In the genomic region with DNA sequence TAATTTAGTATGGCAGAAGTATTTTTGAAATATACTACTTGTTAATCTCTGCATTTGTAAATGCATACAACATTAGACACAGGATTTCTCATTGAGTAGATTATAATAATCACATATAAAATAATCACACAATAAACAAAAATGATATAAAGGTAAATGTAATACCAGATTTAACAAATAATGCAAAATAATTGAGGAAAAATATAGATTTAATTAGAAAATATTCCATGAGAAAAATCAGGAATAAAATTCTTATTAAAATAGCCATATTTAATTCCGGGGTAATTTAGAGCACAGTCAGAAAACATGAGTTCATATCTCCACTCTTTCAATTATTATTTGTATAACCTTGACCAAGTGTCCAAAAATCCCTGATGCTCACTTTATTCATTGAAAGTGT, we compare ENCODE assay signal across 26 cellular contexts.
"Had no signal": no experiment of that assay in that cellular context is flagged by ENCODE, and none has a peak within 500 bp of the region (broad histone marks: within the 10 kb centered on the region; RNA-seq: fewer than 3 reads in every experiment).

No MANE protein-coding gene starts in this region.

- H3K9me3 ChIP-seq: right lobe of liver, thyroid gland, upper lobe of left lung, vagina had no signal

- H3K4me1 ChIP-seq: right lobe of liver, thyroid gland, upper lobe of left lung, vagina had no signal

- H3K27ac ChIP-seq: foreskin keratinocyte, right lobe of liver, thyroid gland, upper lobe of left lung, vagina had no signal

- DNase-seq: activated CD4-positive, alpha-beta T cell treated with anti-CD3 and anti-CD28 coated beads for 36 hours; activated CD4-positive, CD25-positive, alpha-beta regulatory T cell; activated CD8-positive, alpha-beta memory T cell treated with anti-CD3 and anti-CD28 coated beads, Interleukin-2, amount 10 ng/mL, durations not matched to agents 7 days and 5 days; activated CD8-positive, alpha-beta T cell treated with anti-CD3 and anti-CD28 coated beads, Interleukin-2, amount 10 ng/mL, durations not matched to agents 7 days and 5 days; activated naive CD4-positive, alpha-beta T cell treated with Interleukin-2 at 50 U/mL for 16 hours; activated T-cell treated with anti-CD3 and anti-CD28 coated beads, Interleukin-2, amount 50 U/mL, for 48 hours; anterior cingulate cortex; cortex of kidney; islet precursor cell; left cardiac atrium; naive thymus-derived CD8-positive, alpha-beta T cell; nucleus accumbens; right lobe of liver; stimulated activated CD4-positive, alpha-beta T cell treated with anti-CD3 and anti-CD28 coated beads, Interleukin-1b, Interleukin-23, amount 100 ng/mL, for 48 hours; stimulated activated CD4-positive, alpha-beta T cell treated with anti-CD3 and anti-CD28 coated beads, Interleukin-4, amount 100 ng/mL, for 4 hours; stimulated activated CD8-positive, alpha-beta memory T cell treated with anti-CD3 and anti-CD28 coated beads, Interleukin-4, amount 100 ng/mL, for 48 hours; stimulated activated naive CD8-positive, alpha-beta T cell treated with anti-CD3 and anti-CD28 coated beads, Interleukin-15, amount 100 ng/mL, for 72 hours; substantia nigra; T-helper 1 cell; thyroid gland; upper lobe of left lung had no signal

- H3K4me3 ChIP-seq: right lobe of liver, skin epidermis, thyroid gland, upper lobe of left lung, vagina had no signal

- H3K27me3 ChIP-seq: foreskin keratinocyte, right lobe of liver, thyroid gland, upper lobe of left lung, vagina had no signal

- H3K36me3 ChIP-seq: right lobe of liver, thyroid gland, upper lobe of left lung, vagina had no signal

- ATAC-seq: activated CD4-positive, alpha-beta T cell treated with anti-CD3 and anti-CD28 coated beads for 36 hours; activated CD8-positive, alpha-beta memory T cell treated with anti-CD3 and anti-CD28 coated beads, Interleukin-2, amount 10 ng/mL, durations not matched to agents 7 days and 5 days; activated CD8-positive, alpha-beta T cell treated with anti-CD3 and anti-CD28 coated beads, Interleukin-2, amount 10 ng/mL, durations not matched to agents 7 days and 5 days; esophagus mucosa; naive thymus-derived CD8-positive, alpha-beta T cell; right lobe of liver; stimulated activated memory B cell treated with anti-CD40 and anti-IgM and Interleukin-4, amounts not matched to agents 10 μg/mL and 1 μg/mL and 100 μg/mL, for 72 hours; stimulated activated naive CD8-positive, alpha-beta T cell treated with anti-CD3 and anti-CD28 coated beads, Interleukin-15, amount 100 ng/mL, for 72 hours had no signal
